In genomic region chr18:43525149-43525548, GRCh38 we compare ENCODE assay signal across 1 cellular context.
TF ChIP-seq lines count a peak whose summit lies in the region.

No MANE protein-coding gene starts in this region.

TF ChIP-seq in SK-N-SH treated with all-trans-retinoic acid at 6 μM for 48 hours, 23 proteins besides CTCF, POLR2A, EP300 and RAD21 (continued from another document):
- TF ChIP-seq, protein P1, sequence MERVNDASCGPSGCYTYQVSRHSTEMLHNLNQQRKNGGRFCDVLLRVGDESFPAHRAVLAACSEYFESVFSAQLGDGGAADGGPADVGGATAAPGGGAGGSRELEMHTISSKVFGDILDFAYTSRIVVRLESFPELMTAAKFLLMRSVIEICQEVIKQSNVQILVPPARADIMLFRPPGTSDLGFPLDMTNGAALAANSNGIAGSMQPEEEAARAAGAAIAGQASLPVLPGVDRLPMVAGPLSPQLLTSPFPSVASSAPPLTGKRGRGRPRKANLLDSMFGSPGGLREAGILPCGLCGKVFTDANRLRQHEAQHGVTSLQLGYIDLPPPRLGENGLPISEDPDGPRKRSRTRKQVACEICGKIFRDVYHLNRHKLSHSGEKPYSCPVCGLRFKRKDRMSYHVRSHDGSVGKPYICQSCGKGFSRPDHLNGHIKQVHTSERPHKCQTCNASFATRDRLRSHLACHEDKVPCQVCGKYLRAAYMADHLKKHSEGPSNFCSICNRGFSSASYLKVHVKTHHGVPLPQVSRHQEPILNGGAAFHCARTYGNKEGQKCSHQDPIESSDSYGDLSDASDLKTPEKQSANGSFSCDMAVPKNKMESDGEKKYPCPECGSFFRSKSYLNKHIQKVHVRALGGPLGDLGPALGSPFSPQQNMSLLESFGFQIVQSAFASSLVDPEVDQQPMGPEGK (CRISPR knock-in tag; IDR thresholded peaks at IDR 0.05; ENCODE audit: borderline replicate concordance): no peak
- TF ChIP-seq CREB5 (CRISPR knock-in tag; IDR thresholded peaks at IDR 0.05; ENCODE audit: low read depth): no peak
- TF ChIP-seq POU6F1 (CRISPR knock-in tag; IDR thresholded peaks at IDR 0.05; ENCODE audit: borderline replicate concordance, low read depth): no peak
- TF ChIP-seq SNAI2 (CRISPR knock-in tag; IDR thresholded peaks at IDR 0.05): no peak
- no peak for TF ChIP-seq ZFP30 (CRISPR knock-in tag; IDR thresholded peaks at IDR 0.05)
TF ChIP-seq in SK-N-SH treated with all-trans-retinoic acid at 6 μM for 48 hours: peak in this region for 0.
